In genomic region chr7:30470783-30471182, GRCh38 we compare ENCODE assay signal across 8 cellular contexts. TPM values are rescaled to one million over a fixed set of nuclear protein-coding genes. Genes with fewer than 3 reads are reported as not detected.
DNase-seq lines count a peak whose midpoint lies in the region; ATAC-seq and TF ChIP-seq lines count a peak whose summit lies in the region.

No MANE protein-coding gene starts in this region.

- POLR2A ChIA-PET in naive thymus-derived CD8-positive, alpha-beta T cell (lab: Charles Lee) = no interaction called here

- no peak for TF ChIP-seq CTCF in ascending aorta (IDR thresholded peaks at IDR 0.05)
- TF ChIP-seq CTCF in lower lobe of right lung (IDR thresholded peaks at IDR 0.05) = no peak
- no peak for TF ChIP-seq CTCF in vagina (IDR thresholded peaks at IDR 0.05)

- peak overlapping the region; percentile 53 to 82 for H3K27ac ChIP-seq in ascending aorta
- peak overlapping the region; percentile 84 for H3K27ac ChIP-seq in lower lobe of right lung
- H3K27ac ChIP-seq in vagina = peak overlapping the region; percentile 80

- H3K27me3 Mint-ChIP-seq in naive thymus-derived CD8-positive, alpha-beta T cell = no peaks in the 10 kb centered on the region

- intact Hi-C loops in Right ventricle myocardium inferior (cut with DNase I) = loop anchor here (10.0 kb wide), 1 partner anchor 186 kb away; the partner anchor contains the start of gene ZNRF2
- intact Hi-C loops in cardiac septum (cut with DNase I) = loop anchor here (1.0 kb wide), 1 partner anchor 8 kb away; the partner anchor contains the start of gene NOD1
- intact Hi-C loops in ascending aorta (cut with DNase I) = loop anchor here (5.0 kb wide), 1 partner anchor 288 kb away; no protein-coding TSS in a partner anchor
- intact Hi-C loops in lower lobe of right lung (cut with DNase I) = no loop called here
- intact Hi-C loops in vagina (cut with DNase I) = no loop called here

- H3K9me3 ChIP-seq in ascending aorta (no peaks in the 10 kb centered on the region), lower lobe of right lung (no peaks in the 10 kb centered on the region), vagina (no peaks in the 10 kb centered on the region)

- H3K27me3 ChIP-seq in ascending aorta (no peaks in the 10 kb centered on the region), lower lobe of right lung (ENCODE audit: low read depth) (no peaks in the 10 kb centered on the region), vagina (no peaks in the 10 kb centered on the region)

- no peaks in the 10 kb centered on the region for H3K9me3 Mint-ChIP-seq in naive thymus-derived CD8-positive, alpha-beta T cell

- ATAC-seq in Right ventricle myocardium inferior = peak; percentile 63
- ATAC-seq in lower lobe of right lung = peak; percentile 83
- no peak for ATAC-seq in naive thymus-derived CD8-positive, alpha-beta T cell
- ATAC-seq in GM19023 (IDR thresholded peaks at IDR 0.05; ENCODE audit: unreplicated experiment) = no peak

- DNase-seq in Right ventricle myocardium inferior (ENCODE audit: missing footprints) = no peak
- no peak for DNase-seq in cardiac septum (ENCODE audit: low spot score)
- DNase-seq in ascending aorta (ENCODE audit: low spot score in 2 of 2) = peak in 1 of 2 donors; percentile 77
- DNase-seq in lower lobe of right lung = peak; percentile 61
- DNase-seq in vagina (ENCODE audit: extremely low spot score in 2 of 2) = peak in 1 of 2 donors; percentile 91
- DNase-seq in NOMO-1 treated with DMSO at 0.1 percent for 48 hours (lab: John Stamatoyannopoulos, UW; ENCODE audit: unreplicated experiment) = no peak
- DNase-seq in naive thymus-derived CD8-positive, alpha-beta T cell = no peak

- peaks cover 0 to 7% (median 6%) of the 10 kb centered on the region in 3 donors for H3K36me3 Mint-ChIP-seq in naive thymus-derived CD8-positive, alpha-beta T cell

- no peaks in the 10 kb centered on the region for H3K36me3 ChIP-seq in ascending aorta
- H3K36me3 ChIP-seq in lower lobe of right lung = no peaks in the 10 kb centered on the region
- no peaks in the 10 kb centered on the region for H3K36me3 ChIP-seq in vagina

- H3K27ac Mint-ChIP-seq in naive thymus-derived CD8-positive, alpha-beta T cell = peak overlapping the region in 3 of 10 donors; percentile 56 to 66 (median 56)

- H3K4me1 ChIP-seq in ascending aorta (peaks cover 14 to 53% of the 10 kb centered on the region in 2 donors), lower lobe of right lung (peaks cover 100% of the 10 kb centered on the region), vagina (peaks cover 74% of the 10 kb centered on the region)

- peaks cover 30 to 95% (median 80%) of the 10 kb centered on the region in 4 donors for H3K4me1 Mint-ChIP-seq in naive thymus-derived CD8-positive, alpha-beta T cell

- no peak for TF ChIP-seq POLR2A in vagina (IDR thresholded peaks at IDR 0.05)

- peak overlapping the region; percentile 12 to 31 for H3K4me3 ChIP-seq in ascending aorta
- H3K4me3 ChIP-seq in lower lobe of right lung = peak overlapping the region; percentile 6
- H3K4me3 ChIP-seq in vagina = no peak overlapping the region

- peak overlapping the region in 4 of 10 donors; percentile 3 to 20 (median 14) for H3K4me3 Mint-ChIP-seq in naive thymus-derived CD8-positive, alpha-beta T cell

RNA-seq across cellular contexts. Expression of gene NOD1, which starts 7.8 kb away (rescaled TPM):
- total RNA-seq in Right ventricle myocardium inferior (8.4 TPM), cardiac septum (13.2 TPM), ascending aorta (20.0 TPM), lower lobe of right lung (42.9 TPM), vagina (14.5 TPM)
- 10 to 100 TPM; 16.9 to 18.9 TPM for total RNA-seq in naive thymus-derived CD8-positive, alpha-beta T cell
- 1 to 10 TPM; 5.7 to 9.3 (median 6.4) TPM for polyA plus RNA-seq in naive thymus-derived CD8-positive, alpha-beta T cell

RNA-seq across cellular contexts. Expression of gene GGCT, which starts 33.8 kb away (rescaled TPM):
- total RNA-seq in Right ventricle myocardium inferior (18.9 TPM), cardiac septum (20.8 TPM), ascending aorta (0.43 TPM), lower lobe of right lung (28.8 TPM), vagina (21.6 TPM)
- 10 to 100 TPM; 13.8 to 15.7 TPM for total RNA-seq in naive thymus-derived CD8-positive, alpha-beta T cell
- polyA plus RNA-seq in naive thymus-derived CD8-positive, alpha-beta T cell = 10 to 100 TPM; 26.0 to 28.2 (median 27.0) TPM

Comparison
In these comparisons a context has a peak if more than half of its experiments do, and no peak if none do; other contexts are left out.
1. ATAC-seq: peak in Right ventricle myocardium inferior (single experiment) and lower lobe of right lung (2 of 2); none in naive thymus-derived CD8-positive, alpha-beta T cell (0 of 2) and GM19023 (single experiment).
2. H3K4me3 ChIP-seq: peak in ascending aorta (2 of 2) and lower lobe of right lung (single experiment); none in vagina (0 of 2).
3. RNA of gene GGCT, which starts 33.8 kb away (total RNA-seq): 28.8 TPM in lower lobe of right lung (single experiment), 21.6 TPM in vagina (single experiment), 20.8 TPM in cardiac septum (single experiment), 18.9 TPM in Right ventricle myocardium inferior (single experiment) and 13.8 to 15.7 TPM in naive thymus-derived CD8-positive, alpha-beta T cell; 0.43 TPM in ascending aorta (single experiment); every median in the first group is over 10 times any median in the second.
4. intact Hi-C loops: an anchor here in Right ventricle myocardium inferior (10.0 kb wide), cardiac septum (1.0 kb wide) and ascending aorta (5.0 kb wide); none called in lower lobe of right lung and vagina.
5. Peak in every context shown above with its lines, with median percentiles within 50 percentile points of each other: H3K27ac ChIP-seq.